ENCODE assay signal across 8 cellular contexts in the genomic region with DNA sequence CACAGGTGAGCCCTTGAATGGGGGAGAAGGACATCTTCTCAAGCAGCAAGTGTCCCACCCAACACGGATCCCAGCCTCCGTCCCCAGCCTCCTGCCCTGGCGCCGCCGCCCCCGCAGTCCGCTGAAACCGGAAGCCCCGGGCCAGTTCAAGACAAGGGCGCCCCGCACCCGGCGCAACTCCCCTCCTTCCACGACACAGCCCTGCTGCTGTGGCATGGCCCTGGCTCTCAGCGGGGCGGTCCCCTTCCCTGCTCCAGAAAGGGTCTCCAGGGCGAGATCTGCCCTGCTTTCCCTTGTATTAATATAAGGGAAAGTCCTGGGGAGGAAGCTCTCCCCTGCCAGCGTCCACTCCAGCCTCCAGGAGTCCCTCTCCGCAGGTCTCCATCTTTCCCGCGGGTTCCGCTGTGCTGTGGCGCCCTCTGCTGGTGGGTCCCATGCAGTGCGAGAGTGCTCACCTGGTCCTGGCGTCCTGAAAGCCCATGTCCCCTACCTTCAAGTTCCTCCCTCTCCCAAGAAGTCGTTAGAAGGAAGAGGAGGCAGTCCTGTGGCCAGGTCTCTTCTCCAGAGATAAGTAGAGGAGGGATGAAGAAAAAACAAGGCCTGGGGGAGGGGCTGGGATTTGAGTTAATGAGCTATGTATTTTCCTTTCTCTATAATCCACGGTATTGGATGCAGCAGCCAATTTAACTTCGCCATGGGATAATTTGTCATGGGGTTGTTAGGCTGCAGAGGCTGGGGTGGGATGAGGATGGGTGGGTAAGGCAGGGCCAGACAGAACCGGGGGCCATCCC.
DNase-seq lines count a peak whose midpoint lies in the region; ATAC-seq and TF ChIP-seq lines count a peak whose summit lies in the region.

No MANE protein-coding gene starts in this region.

- H3K4me1 Mint-ChIP-seq in T-helper 17 cell = peaks cover 3% of the 10 kb centered on the region

- no peak overlapping the region for H3K4me2 ChIP-seq in mammary epithelial cell (ENCODE audit: insufficient read depth, low read depth, low read length)

- no peaks in the 10 kb centered on the region for H3K27me3 ChIP-seq in mammary epithelial cell (ENCODE audit: insufficient read depth, low read length)
- H3K27me3 ChIP-seq in lower lobe of right lung (ENCODE audit: low read depth) = no peaks in the 10 kb centered on the region
- no peaks in the 10 kb centered on the region for H3K27me3 ChIP-seq in upper lobe of right lung
- H3K27me3 ChIP-seq in uterus = no peaks in the 10 kb centered on the region

- dilution Hi-C loops in mammary epithelial cell (cut with HindIII; ENCODE audit: low sequenced_read_pairs) = no loop called here

- peak overlapping the region; percentile 8 for H3K4me3 Mint-ChIP-seq in T-helper 17 cell

- H3K27me3 Mint-ChIP-seq in T-helper 17 cell = peaks cover 24% of the 10 kb centered on the region

- H3K4me1 ChIP-seq in mammary epithelial cell (ENCODE audit: insufficient read depth, low read length) (no peaks in the 10 kb centered on the region), lower lobe of right lung (no peaks in the 10 kb centered on the region), upper lobe of right lung (no peaks in the 10 kb centered on the region), uterus (no peaks in the 10 kb centered on the region)

- no peak overlapping the region for H3K27ac Mint-ChIP-seq in T-helper 17 cell

- TF ChIP-seq CTCF in mammary epithelial cell (conservative IDR thresholded peaks at IDR 0.05 in 1 of 2, IDR thresholded peaks at IDR 0.05 in 1 of 2; ENCODE audit: extremely low read depth in 1 of 2, insufficient read depth in 1 of 2, low read depth in 1 of 2, low read length in 2 of 2) = peak; percentile 82 to 92
- peak; percentile 77 for TF ChIP-seq CTCF in lower lobe of right lung (IDR thresholded peaks at IDR 0.05)
- peak; percentile 77 for TF ChIP-seq CTCF in upper lobe of right lung (IDR thresholded peaks at IDR 0.05)
- TF ChIP-seq CTCF in uterus (IDR thresholded peaks at IDR 0.05) = no peak

- peak overlapping the region; percentile 21 for H2AFZ ChIP-seq in mammary epithelial cell (ENCODE audit: low read depth, low read length)

- intact Hi-C loops in mammary epithelial cell (cut with micrococcal nuclease) (no loop called here), lower lobe of right lung (cut with DNase I) (no loop called here), upper lobe of right lung (cut with DNase I) (no loop called here), uterus (cut with DNase I; ENCODE audit: low total_unique reads) (no loop called here)

- H4K20me1 ChIP-seq in mammary epithelial cell (ENCODE audit: insufficient read depth, low read length) = no peaks in the 10 kb centered on the region

- H3K36me3 Mint-ChIP-seq in T-helper 17 cell (ENCODE audit: low read depth) = peaks cover 4% of the 10 kb centered on the region

- ATAC-seq in T-helper 17 cell (peak; percentile 60), lower lobe of right lung (peak; percentile 61 to 76), upper lobe of right lung (peak; percentile 68), GM18909 (IDR thresholded peaks at IDR 0.05; ENCODE audit: poor library complexity, unreplicated experiment) (no peak)

- CTCF ChIA-PET in mammary epithelial cell (lab: Charles Lee; ENCODE audit: low non-redundant PET) = interaction anchor here (0.6 kb wide), 1 partner anchor 539 kb away, joined by 3 read pairs; no protein-coding TSS in a partner anchor

- no TSS peak for BruUV-seq in mammary epithelial cell (replicated peaks; lab: Mats Ljungman, UMichigan)

- no peak overlapping the region for H3K4me3 ChIP-seq in mammary epithelial cell (replicated peaks in 1 of 3; ENCODE audit: insufficient read depth in 1 of 3, low read depth in 2 of 3, low read length in 3 of 3)
- H3K4me3 ChIP-seq in lower lobe of right lung = no peak overlapping the region
- no peak overlapping the region for H3K4me3 ChIP-seq in upper lobe of right lung
- no peak overlapping the region for H3K4me3 ChIP-seq in uterus

- DNase-seq in ELF-1 (ENCODE audit: low read depth, low spot score) = peak; percentile 91
- peak; percentile 30 for DNase-seq in M059J (ENCODE audit: low read depth)
- peak; percentile 25 to 45 (median 44) for DNase-seq in T-helper 17 cell
- DNase-seq in mammary epithelial cell = peak; percentile 8
- no peak for DNase-seq in lower lobe of right lung
- DNase-seq in upper lobe of right lung = peak; percentile 73
- no peak for DNase-seq in uterus

- H3K9ac ChIP-seq in mammary epithelial cell (ENCODE audit: insufficient read depth, low read length) = no peak overlapping the region

- WGBS in mammary epithelial cell (ENCODE audit: low coverage, missing lambda C conversion rate) = 54% methylated on average over 22 of the region's 29 CpGs

- no peak overlapping the region for H3K27ac ChIP-seq in mammary epithelial cell (ENCODE audit: insufficient read depth, low read depth, low read length)
- H3K27ac ChIP-seq in lower lobe of right lung = no peak overlapping the region
- no peak overlapping the region for H3K27ac ChIP-seq in upper lobe of right lung
- H3K27ac ChIP-seq in uterus = no peak overlapping the region

- H3K36me3 ChIP-seq in mammary epithelial cell (ENCODE audit: insufficient read depth, low read length) = no peaks in the 10 kb centered on the region
- H3K36me3 ChIP-seq in lower lobe of right lung = no peaks in the 10 kb centered on the region
- H3K36me3 ChIP-seq in upper lobe of right lung = no peaks in the 10 kb centered on the region
- no peaks in the 10 kb centered on the region for H3K36me3 ChIP-seq in uterus

- H3K79me2 ChIP-seq in mammary epithelial cell (ENCODE audit: insufficient read depth, low read length) = no peaks in the 10 kb centered on the region

- no peaks in the 10 kb centered on the region for H3K9me3 ChIP-seq in T-helper 17 cell (ENCODE audit: control insufficient read depth, low read length, poor library complexity, severe bottlenecking)
- no peaks in the 10 kb centered on the region for H3K9me3 ChIP-seq in mammary epithelial cell (replicated peaks; ENCODE audit: insufficient read depth, low read length)
- peaks cover 5% of the 10 kb centered on the region for H3K9me3 ChIP-seq in lower lobe of right lung
- no peaks in the 10 kb centered on the region for H3K9me3 ChIP-seq in upper lobe of right lung
- no peaks in the 10 kb centered on the region for H3K9me3 ChIP-seq in uterus

- in situ Hi-C loops in mammary epithelial cell (cut with MboI; ENCODE audit: low sequenced_read_pairs in 2 of 2) = loop anchor here in 1 of 2 donors (10.0 kb wide), 1 partner anchor 650 kb away; no protein-coding TSS in a partner anchor

- TF ChIP-seq POLR2A in uterus (IDR thresholded peaks at IDR 0.05) = no peak

Comparison
In these comparisons a context has a peak if more than half of its experiments do, and no peak if none do; other contexts are left out.
1. DNase-seq: peak in ELF-1 (single experiment), M059J (single experiment), T-helper 17 cell (3 of 3), mammary epithelial cell (single experiment) and upper lobe of right lung (single experiment); none in lower lobe of right lung (single experiment) and uterus (0 of 2).
2. CTCF ChIP-seq: peak in mammary epithelial cell (2 of 2), lower lobe of right lung (single experiment) and upper lobe of right lung (single experiment); none in uterus (0 of 4).